In genomic region chr19:11485245-11485837, GRCh38 we compare ENCODE assay signal across 1 cellular context.
TF ChIP-seq lines count a peak whose summit lies in the region.

No MANE protein-coding gene starts in this region.

TF ChIP-seq in GM23338, 12 proteins besides CTCF, POLR2A, EP300 and RAD21:
- TF ChIP-seq ZNF331 (CRISPR knock-in tag; IDR thresholded peaks at IDR 0.05; ENCODE audit: low read depth) (no peak), POLR2AphosphoS5 (IDR thresholded peaks at IDR 0.05; ENCODE audit: low read depth) (no peak), ZNF462 (CRISPR knock-in tag; IDR thresholded peaks at IDR 0.05) (no peak), JUNB (IDR thresholded peaks at IDR 0.05; ENCODE audit: unreplicated experiment) (no peak), CREB1 (CRISPR knock-in tag; IDR thresholded peaks at IDR 0.05; ENCODE audit: low read depth) (no peak), REST (IDR thresholded peaks at IDR 0.05; ENCODE audit: unreplicated experiment) (no peak)
